10 cellular contexts compared by ENCODE assay signal in genomic region chr7:158885624-158886023, GRCh38. TPM values are rescaled to one million over a fixed set of nuclear protein-coding genes. Genes with fewer than 3 reads are reported as not detected.
A peak's percentile ranks its signal among the peaks of the same experiment; 100 is the strongest.
DNase-seq lines count a peak whose midpoint lies in the region; ATAC-seq and TF ChIP-seq lines count a peak whose summit lies in the region.
"Had no signal": no experiment of that assay in that cellular context is flagged by ENCODE, and none has a peak within 500 bp of the region (broad histone marks: within the 10 kb centered on the region; RNA-seq: fewer than 3 reads in every experiment).

No MANE protein-coding gene starts in this region.

- TF ChIP-seq POLR2A in erythroblast (IDR thresholded peaks at IDR 0.05; ENCODE audit: low read length), result no peak

- POLR2A ChIA-PET in PC-3 (lab: Charles Lee; ENCODE audit: unreplicated experiment), result no interaction called here

- no peak overlapping the region for H3K4me3 ChIP-seq in PC-3 (ENCODE audit: low read length)

- no TSS peak for BruUV-seq in PC-3 (replicated peaks; lab: Mats Ljungman, UMichigan)

- H3K9me3 ChIP-seq in PC-3 (ENCODE audit: low read length), result no peaks in the 10 kb centered on the region

- H3K9me2 ChIP-seq in PC-3 (replicated peaks; ENCODE audit: low read length), result no peaks in the 10 kb centered on the region

- no peaks in the 10 kb centered on the region for H4K20me1 ChIP-seq in PC-3 (ENCODE audit: low read length)

- no peaks in the 10 kb centered on the region for H3K79me2 ChIP-seq in PC-3 (ENCODE audit: low read length)

- H3K4me3 Mint-ChIP-seq in natural killer cell, result no peak overlapping the region
- H3K4me3 Mint-ChIP-seq in natural killer cell treated with Interleukin-12 subunit alpha and Interleukin-12 subunit beta and Interleukin-15 and Interleukin-18, amount 100 ng/mL, for 72 hours, result no peak overlapping the region
- no peak overlapping the region for H3K4me3 Mint-ChIP-seq in stimulated activated naive B cell treated with anti-CD40 and anti-IgM and Interleukin-4, amounts not matched to agents 10 μg/mL and 1 μg/mL and 100 μg/mL, for 72 hours
- H3K4me3 Mint-ChIP-seq: CD4-positive, alpha-beta memory T cell had no signal

- no peaks in the 10 kb centered on the region for H3K36me3 Mint-ChIP-seq in natural killer cell
- H3K36me3 Mint-ChIP-seq in natural killer cell treated with Interleukin-12 subunit alpha and Interleukin-12 subunit beta and Interleukin-15 and Interleukin-18, amount 100 ng/mL, for 72 hours, result peaks cover 5% of the 10 kb centered on the region
- peaks cover 7 to 27% of the 10 kb centered on the region in 2 donors for H3K36me3 Mint-ChIP-seq in stimulated activated naive B cell treated with anti-CD40 and anti-IgM and Interleukin-4, amounts not matched to agents 10 μg/mL and 1 μg/mL and 100 μg/mL, for 72 hours

- H3K4me2 ChIP-seq in PC-3 (ENCODE audit: low read length), result no peak overlapping the region

- intact Hi-C loops in natural killer cell (cut with micrococcal nuclease) (no loop called here), PC-3 (cut with micrococcal nuclease) (loop anchor here (1.0 kb wide), 1 partner anchor 92 kb away; no protein-coding TSS in a partner anchor)

- no peaks in the 10 kb centered on the region for H3F3A ChIP-seq in PC-3 (ENCODE audit: low read length, unreplicated experiment)

- no peaks in the 10 kb centered on the region for H3K4me1 ChIP-seq in PC-3 (ENCODE audit: insufficient read depth, low read length)

- H3K9me3 Mint-ChIP-seq in natural killer cell, result no peaks in the 10 kb centered on the region
- H3K9me3 Mint-ChIP-seq in natural killer cell treated with Interleukin-12 subunit alpha and Interleukin-12 subunit beta and Interleukin-15 and Interleukin-18, amount 100 ng/mL, for 72 hours, result no peaks in the 10 kb centered on the region
- no peaks in the 10 kb centered on the region for H3K9me3 Mint-ChIP-seq in stimulated activated naive B cell treated with anti-CD40 and anti-IgM and Interleukin-4, amounts not matched to agents 10 μg/mL and 1 μg/mL and 100 μg/mL, for 72 hours

- peaks cover 4% of the 10 kb centered on the region for H3K36me3 ChIP-seq in PC-3 (ENCODE audit: low read depth, low read length)

- no peak overlapping the region for H3K27ac ChIP-seq in PC-3 (ENCODE audit: low read length)

- CTCF ChIA-PET in PC-3 (lab: Charles Lee), result interaction anchor here (0.8 kb wide), 1 partner anchor 22 kb away, joined by 5 read pairs; no protein-coding TSS in a partner anchor

- H3K9ac ChIP-seq in PC-3 (ENCODE audit: low read length), result no peak overlapping the region

- H3K27me3 ChIP-seq in PC-3 (ENCODE audit: low read length), result no peaks in the 10 kb centered on the region

- H3K27ac Mint-ChIP-seq in natural killer cell, result no peak overlapping the region
- H3K27ac Mint-ChIP-seq in natural killer cell treated with Interleukin-12 subunit alpha and Interleukin-12 subunit beta and Interleukin-15 and Interleukin-18, amount 100 ng/mL, for 72 hours, result no peak overlapping the region
- no peak overlapping the region for H3K27ac Mint-ChIP-seq in stimulated activated naive B cell treated with anti-CD40 and anti-IgM and Interleukin-4, amounts not matched to agents 10 μg/mL and 1 μg/mL and 100 μg/mL, for 72 hours
- H3K27ac Mint-ChIP-seq: CD4-positive, alpha-beta memory T cell had no signal

- H2AFZ ChIP-seq in PC-3 (ENCODE audit: low read length), result no peak overlapping the region

- TF ChIP-seq CTCF in natural killer cell (IDR thresholded peaks at IDR 0.05), result peak; percentile 27
- TF ChIP-seq CTCF in PC-3 (conservative IDR thresholded peaks at IDR 0.05; ENCODE audit: low read depth, low read length), result peak; percentile 58

- H3K4me1 Mint-ChIP-seq in natural killer cell, result no peaks in the 10 kb centered on the region
- H3K4me1 Mint-ChIP-seq in natural killer cell treated with Interleukin-12 subunit alpha and Interleukin-12 subunit beta and Interleukin-15 and Interleukin-18, amount 100 ng/mL, for 72 hours (ENCODE audit: low read depth in 2 of 2), result no peaks in the 10 kb centered on the region
- no peaks in the 10 kb centered on the region for H3K4me1 Mint-ChIP-seq in stimulated activated naive B cell treated with anti-CD40 and anti-IgM and Interleukin-4, amounts not matched to agents 10 μg/mL and 1 μg/mL and 100 μg/mL, for 72 hours
- H3K4me1 Mint-ChIP-seq: CD4-positive, alpha-beta memory T cell had no signal

- DNase-seq in natural killer cell (no peak), PC-3 (peak; percentile 28), erythroblast (lab: John Stamatoyannopoulos, UW) (peak; percentile 7 to 16), NCI-H2107 (lab: John Stamatoyannopoulos, UW) (no peak)
- no peak for DNase-seq in natural killer cell treated with Interleukin-12 subunit alpha and Interleukin-12 subunit beta and Interleukin-15 and Interleukin-18, amount 100 ng/mL, for 72 hours (ENCODE audit: low spot score)
- DNase-seq in stimulated activated naive B cell treated with anti-CD40 and anti-IgM and Interleukin-4, amounts not matched to agents 10 μg/mL and 1 μg/mL and 100 μg/mL, for 72 hours, result no peak
- DNase-seq: NCI-H82 had no signal

- ATAC-seq in natural killer cell (peak in 1 of 3 donors; percentile 53), PC-3 (peak; percentile 37; the same call in 1 of the 2 replicates), GM19395 (IDR thresholded peaks at IDR 0.05; ENCODE audit: unreplicated experiment) (no peak), HG02885 (IDR thresholded peaks at IDR 0.05; ENCODE audit: poor library complexity, unreplicated experiment) (no peak)
- ATAC-seq in natural killer cell treated with Interleukin-12 subunit alpha and Interleukin-12 subunit beta and Interleukin-15 and Interleukin-18, amount 100 ng/mL, for 72 hours, result no peak
- ATAC-seq in stimulated activated naive B cell treated with anti-CD40 and anti-IgM and Interleukin-4, amounts not matched to agents 10 μg/mL and 1 μg/mL and 100 μg/mL, for 72 hours (replicated peaks), result no peak

- no peaks in the 10 kb centered on the region for H3K27me3 Mint-ChIP-seq in natural killer cell (ENCODE audit: low read depth in 2 of 2)
- H3K27me3 Mint-ChIP-seq in natural killer cell treated with Interleukin-12 subunit alpha and Interleukin-12 subunit beta and Interleukin-15 and Interleukin-18, amount 100 ng/mL, for 72 hours, result no peaks in the 10 kb centered on the region
- H3K27me3 Mint-ChIP-seq in stimulated activated naive B cell treated with anti-CD40 and anti-IgM and Interleukin-4, amounts not matched to agents 10 μg/mL and 1 μg/mL and 100 μg/mL, for 72 hours, result no peaks in the 10 kb centered on the region
- H3K27me3 Mint-ChIP-seq: CD4-positive, alpha-beta memory T cell had no signal

RNA-seq across cellular contexts. Expression of gene DYNC2I1, which starts 29.3 kb away (rescaled TPM):
- total RNA-seq in natural killer cell, result 10 to 100 TPM; 19.9 to 25.5 (median 20.1) TPM
- total RNA-seq in natural killer cell treated with Interleukin-12 subunit alpha and Interleukin-12 subunit beta and Interleukin-15 and Interleukin-18, amount 100 ng/mL, for 72 hours, result 10 to 100 TPM; 11.8 to 13.2 TPM
- total RNA-seq in PC-3 (2014; rRNA removed), result 12.2 and 18.8 TPM in 2 replicates

RNA-seq across cellular contexts. Expression of gene ESYT2, which starts 56.3 kb away (rescaled TPM):
- total RNA-seq in natural killer cell, result 100 to 1,000 TPM; 137 to 163 (median 160) TPM
- total RNA-seq in natural killer cell treated with Interleukin-12 subunit alpha and Interleukin-12 subunit beta and Interleukin-15 and Interleukin-18, amount 100 ng/mL, for 72 hours, result 10 to 100 TPM; 24.4 to 31.8 TPM
- total RNA-seq in PC-3 (2014; rRNA removed), result 76.1 and 78.0 TPM in 2 replicates

Comparison
In these comparisons a context has a peak if more than half of its experiments do, and no peak if none do; other contexts are left out.
1. DNase-seq: peak in PC-3 (single experiment) and erythroblast (2 of 2); none in natural killer cell (single experiment), natural killer cell treated with Interleukin-12 subunit alpha and Interleukin-12 subunit beta and Interleukin-15 and Interleukin-18, amount 100 ng/mL, for 72 hours (single experiment), stimulated activated naive B cell treated with anti-CD40 and anti-IgM and Interleukin-4, amounts not matched to agents 10 μg/mL and 1 μg/mL and 100 μg/mL, for 72 hours (single experiment) and NCI-H2107 (single experiment).